ENCODE assay signal across 20 cellular contexts in genomic region chr15:55999635-56000034, GRCh38. TPM values are rescaled to one million over a fixed set of nuclear protein-coding genes. Genes with fewer than 3 reads are reported as not detected.
A peak's percentile ranks its signal among the peaks of the same experiment; 100 is the strongest.
DNase-seq lines count a peak whose midpoint lies in the region; ATAC-seq, FAIRE-seq and TF ChIP-seq lines count a peak whose summit lies in the region.
"Had no signal": no experiment of that assay in that cellular context is flagged by ENCODE, and none has a peak within 500 bp of the region (broad histone marks: within the 10 kb centered on the region; RNA-seq: fewer than 3 reads in every experiment).

No MANE protein-coding gene starts in this region.

- BruUV-seq in Calu3 (replicated peaks; lab: Mats Ljungman, UMichigan) = no TSS peak

- H3K27me3 ChIP-seq in keratinocyte (ENCODE audit: control insufficient read depth, extremely low read depth, insufficient read depth, low read length) = no peaks in the 10 kb centered on the region
- H3K27me3 ChIP-seq: BLaER1 treated with 17β-estradiol and CSF1 and Interleukin-3, amounts not matched to agents 10 nM and 100 nM; SJCRH30 had no signal

- H3K27ac Mint-ChIP-seq in Calu3 (ENCODE audit: unreplicated experiment) = peak overlapping the region; percentile 24
- H3K27ac Mint-ChIP-seq: CD8-positive, alpha-beta memory T cell; H9 had no signal

- peaks cover 68% of the 10 kb centered on the region for H3K4me1 ChIP-seq in keratinocyte (ENCODE audit: control insufficient read depth, extremely low read depth, insufficient read depth, low read length)
- H3K4me1 ChIP-seq: SJCRH30 had no signal

- H4K20me1 ChIP-seq in keratinocyte (ENCODE audit: control insufficient read depth, extremely low read depth, insufficient read depth, low read length) = no peaks in the 10 kb centered on the region
- H4K20me1 ChIP-seq: BLaER1 treated with 17β-estradiol and CSF1 and Interleukin-3, amounts not matched to agents 10 nM and 100 nM had no signal

- H3K36me3 ChIP-seq in keratinocyte (ENCODE audit: control insufficient read depth in 2 of 2, extremely low read depth in 1 of 2, insufficient read depth in 2 of 2, low read length in 2 of 2) = no peaks in the 10 kb centered on the region
- H3K36me3 ChIP-seq: BLaER1 treated with 17β-estradiol and CSF1 and Interleukin-3, amounts not matched to agents 10 nM and 100 nM; SJCRH30 had no signal

- H3K36me3 Mint-ChIP-seq in Calu3 (ENCODE audit: insufficient read depth, unreplicated experiment) = peaks cover 11% of the 10 kb centered on the region
- H3K36me3 Mint-ChIP-seq: CD8-positive, alpha-beta memory T cell had no signal

- H3K4me3 ChIP-seq in epithelial cell of esophagus (ENCODE audit: low read length) (no peak overlapping the region), keratinocyte (ENCODE audit: control insufficient read depth in 2 of 3, extremely low read depth in 1 of 3, insufficient read depth in 2 of 3, low read depth in 1 of 3, low read length in 3 of 3) (no peak overlapping the region)
- H3K4me3 ChIP-seq: BLaER1 treated with 17β-estradiol and CSF1 and Interleukin-3, amounts not matched to agents 10 nM and 100 nM; SJCRH30 had no signal

- FAIRE-seq in keratinocyte (lab: Jason Lieb, UNC) = peak; percentile 99
- FAIRE-seq in D721Med (lab: Jason Lieb, UNC) = no peak

- H3K4me2 ChIP-seq in keratinocyte (ENCODE audit: control insufficient read depth, extremely low read depth, insufficient read depth, low read depth, low read length) = peak overlapping the region; percentile 60
- H3K4me2 ChIP-seq: BLaER1 treated with 17β-estradiol and CSF1 and Interleukin-3, amounts not matched to agents 10 nM and 100 nM; KMS-11 had no signal

- ATAC-seq in GM19395 (IDR thresholded peaks at IDR 0.05; ENCODE audit: unreplicated experiment) (no peak), HG03565 (IDR thresholded peaks at IDR 0.05; ENCODE audit: unreplicated experiment) (no peak)

- H3K4me3 Mint-ChIP-seq in Calu3 (ENCODE audit: low read depth, unreplicated experiment) = no peak overlapping the region
- H3K4me3 Mint-ChIP-seq: H9 had no signal

- H3K9me3 Mint-ChIP-seq in Calu3 (ENCODE audit: low read depth, unreplicated experiment) = peaks cover 2% of the 10 kb centered on the region
- H3K9me3 Mint-ChIP-seq: CD8-positive, alpha-beta memory T cell; H9 had no signal

- H3K79me2 ChIP-seq in keratinocyte (ENCODE audit: control insufficient read depth, insufficient read depth, low read length) = no peaks in the 10 kb centered on the region

- peak overlapping the region; percentile 16 for H3K9ac ChIP-seq in keratinocyte (ENCODE audit: control insufficient read depth, extremely low read depth, insufficient read depth, low read length)
- H3K9ac ChIP-seq: BLaER1 treated with 17β-estradiol and CSF1 and Interleukin-3, amounts not matched to agents 10 nM and 100 nM; KMS-11 had no signal

- peaks cover 50% of the 10 kb centered on the region for H3K4me1 Mint-ChIP-seq in Calu3 (ENCODE audit: low read depth, unreplicated experiment)
- H3K4me1 Mint-ChIP-seq: CD8-positive, alpha-beta memory T cell had no signal

- dilution Hi-C loops in keratinocyte (cut with MboI; ENCODE audit: extremely low pct_ligation_motif_present, low sequenced_read_pairs) = no loop called here

- TF ChIP-seq CTCF in Calu3 (IDR thresholded peaks at IDR 0.05; ENCODE audit: unreplicated experiment) = no peak
- no peak for TF ChIP-seq CTCF in epithelial cell of esophagus (IDR thresholded peaks at IDR 0.05; ENCODE audit: insufficient read depth, low read depth, low read length, missing control alignments)
- no peak for TF ChIP-seq CTCF in keratinocyte (optimal IDR thresholded peaks at IDR 0.05 in 1 of 3, IDR thresholded peaks at IDR 0.05 in 1 of 3, conservative IDR thresholded peaks at IDR 0.05 in 1 of 3; ENCODE audit: extremely low read depth in 1 of 3, insufficient read depth in 2 of 3, low read length in 3 of 3)
- TF ChIP-seq CTCF in D721Med (IDR thresholded peaks at IDR 0.05; ENCODE audit: insufficient read depth, missing control alignments) = no peak

- peak overlapping the region; percentile 79 for H3K27ac ChIP-seq in keratinocyte (ENCODE audit: control insufficient read depth, insufficient read depth, low read length)
- H3K27ac ChIP-seq: BLaER1 treated with 17β-estradiol and CSF1 and Interleukin-3, amounts not matched to agents 10 nM and 100 nM; KMS-11; SJCRH30 had no signal

- no peaks in the 10 kb centered on the region for H3K9me1 ChIP-seq in keratinocyte (ENCODE audit: control insufficient read depth, extremely low read depth, insufficient read depth, low read length)

- CTCF ChIA-PET in Calu3 (lab: Charles Lee) = interaction anchor here (0.6 kb wide), 1 partner anchor 19 kb away, joined by 3 read pairs; no protein-coding TSS in a partner anchor

- DNase-seq in Calu3 (no peak), NCI-H226 (peak; percentile 53), epithelial cell of esophagus (ENCODE audit: low read depth) (peak; percentile 94), keratinocyte (ENCODE audit: low read depth, low spot score) (peak; percentile 50), DMS 273 (lab: John Stamatoyannopoulos, UW; ENCODE audit: unreplicated experiment) (no peak), D721Med (ENCODE audit: insufficient read length, low spot score) (no peak)
- DNase-seq: CD8-positive, alpha-beta memory T cell; H9; MM.1S; NCI-H1092 treated with DMSO at 0.1 percent for 48 hours; NCI-H1694 treated with DMSO at 0.1 percent for 48 hours; NCI-H2107; NCI-H345; NCI-H526 treated with DMSO at 0.1 percent for 48 hours; RPMI8226; SJCRH30 had no signal

- no peaks in the 10 kb centered on the region for H3K9me3 ChIP-seq in keratinocyte (ENCODE audit: control insufficient read depth, low read depth, low read length)
- H3K9me3 ChIP-seq: BLaER1 treated with 17β-estradiol and CSF1 and Interleukin-3, amounts not matched to agents 10 nM and 100 nM; SJCRH30 had no signal

- no peaks in the 10 kb centered on the region for H3K27me3 Mint-ChIP-seq in Calu3 (ENCODE audit: unreplicated experiment)

- intact Hi-C loops in Calu3 (cut with micrococcal nuclease; ENCODE audit: unreplicated experiment) = no loop called here

- H2AFZ ChIP-seq in keratinocyte (ENCODE audit: control insufficient read depth, low read length) = no peak overlapping the region

RNA-seq across cellular contexts. Expression of gene NEDD4, which starts 6.2 kb away (rescaled TPM):
- total RNA-seq in Calu3 (2022) = 48.0 and 56.8 TPM in 2 replicates
- 15.5 to 24.3 TPM (median 19.0 TPM) in 3 replicates for polyA plus RNA-seq in keratinocyte
- 41.7 TPM for polyA plus RNA-seq in keratinocyte (2011; ENCODE audit: low read depth)
- 8.5 and 18.3 TPM in 2 replicates for polyA plus RNA-seq in keratinocyte (2011; cell fraction: cytosol; rRNA removed)
- polyA plus RNA-seq in keratinocyte (2011; cell fraction: nucleus; rRNA removed) = 19.4 and 25.3 TPM in 2 replicates
- polyA plus RNA-seq in keratinocyte (2012; ENCODE audit: low replicate concordance) = 11.2 and 14.0 TPM in 2 replicates
- 6.6 to 33.4 TPM (median 20.7 TPM) in 3 replicates for polyA minus RNA-seq in keratinocyte
- 16.1 TPM for polyA minus RNA-seq in keratinocyte (2011; cell fraction: cytosol; rRNA and poly(A)+ RNA removed)
- 22.9 and 41.5 TPM in 2 replicates for polyA minus RNA-seq in keratinocyte (2011; cell fraction: nucleus; rRNA and poly(A)+ RNA removed)

Comparison
In these comparisons a context has a peak if more than half of its experiments do, and no peak if none do; other contexts are left out.
1. DNase-seq: peak in NCI-H226 (single experiment), epithelial cell of esophagus (single experiment) and keratinocyte (single experiment); none in Calu3 (single experiment), DMS 273 (single experiment) and D721Med (single experiment).